ENCODE assay signal across 1 cellular context in genomic region chr17:40323731-40324650, GRCh38.
TF ChIP-seq lines count a peak whose summit lies in the region.

No MANE protein-coding gene starts in this region.

TF ChIP-seq in K562, 482 proteins besides CTCF, POLR2A, EP300 and RAD21:
- TF ChIP-seq E2F3 (CRISPR knock-in tag; IDR thresholded peaks at IDR 0.05) (no peak), RHOXF2B (CRISPR knock-in tag; conservative IDR thresholded peaks at IDR 0.05) (no peak), CCAR2 (IDR thresholded peaks at IDR 0.05; ENCODE audit: low read depth, low read length) (no peak), ZNF512 (tag; IDR thresholded peaks at IDR 0.05) (no peak), ZNF740 (CRISPR knock-in tag; IDR thresholded peaks at IDR 0.05) (0 out of 2 replicates have a peak, but pooled peaks have one; percentile 29), ZNF740 (tag; IDR thresholded peaks at IDR 0.05) (no peak), SNAPC5 (CRISPR knock-in tag; IDR thresholded peaks at IDR 0.05) (no peak), NR4A1 (CRISPR knock-in tag; IDR thresholded peaks at IDR 0.05) (no peak), NR4A1 (tag; IDR thresholded peaks at IDR 0.05) (no peak)
